In genomic region chr6:136822379-136823127, GRCh38 we compare ENCODE assay signal across 8 cellular contexts. TPM values are rescaled to one million over a fixed set of nuclear protein-coding genes. Genes with fewer than 3 reads are reported as not detected.
DNase-seq lines count a peak whose midpoint lies in the region; ATAC-seq and TF ChIP-seq lines count a peak whose summit lies in the region.

A gene with protein sequence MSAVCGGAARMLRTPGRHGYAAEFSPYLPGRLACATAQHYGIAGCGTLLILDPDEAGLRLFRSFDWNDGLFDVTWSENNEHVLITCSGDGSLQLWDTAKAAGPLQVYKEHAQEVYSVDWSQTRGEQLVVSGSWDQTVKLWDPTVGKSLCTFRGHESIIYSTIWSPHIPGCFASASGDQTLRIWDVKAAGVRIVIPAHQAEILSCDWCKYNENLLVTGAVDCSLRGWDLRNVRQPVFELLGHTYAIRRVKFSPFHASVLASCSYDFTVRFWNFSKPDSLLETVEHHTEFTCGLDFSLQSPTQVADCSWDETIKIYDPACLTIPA (plus strand): TSS chr6:136822592. CDS start chr6:136822666, 74 bp downstream.

- TF ChIP-seq CTCF in BE2C (IDR thresholded peaks at IDR 0.05; ENCODE audit: low read depth, low read length) (peak; percentile 67), choroid plexus epithelial cell (conservative IDR thresholded peaks at IDR 0.05; ENCODE audit: low read depth, low read length) (peak; percentile 81), kidney epithelial cell (IDR thresholded peaks at IDR 0.05; ENCODE audit: insufficient read depth, low read length, poor library complexity, severe bottlenecking) (peak; percentile 71)

- H3K36me3 ChIP-seq in BE2C (no peaks in the 10 kb centered on the region; the same call in none of the 2 replicates), kidney epithelial cell (ENCODE audit: control insufficient read depth, insufficient read depth, low read length) (no peaks in the 10 kb centered on the region)

- peak; percentile 94 for ATAC-seq in HG03378 (IDR thresholded peaks at IDR 0.05; ENCODE audit: unreplicated experiment)

- no peaks in the 10 kb centered on the region for H3K9me3 ChIP-seq in BE2C

- H3K4me3 ChIP-seq in BE2C (ENCODE audit: low read depth, low read length) = peak within 1 kb of the TSS; percentile 86
- H3K4me3 ChIP-seq in choroid plexus epithelial cell (ENCODE audit: low read depth, low read length) = peak within 1 kb of the TSS; percentile 82
- peak within 1 kb of the TSS; percentile 78 for H3K4me3 ChIP-seq in kidney epithelial cell (ENCODE audit: low read depth, low read length)

- no peaks in the 10 kb centered on the region for H3K27me3 ChIP-seq in BE2C
- no peaks in the 10 kb centered on the region for H3K27me3 ChIP-seq in kidney epithelial cell (ENCODE audit: control insufficient read depth, insufficient read depth, low read length)

- no peaks in the 10 kb centered on the region for H3K4me1 ChIP-seq in BE2C

- DNase-seq in BE2C (peak; percentile 90), NCI-H446 (lab: John Stamatoyannopoulos, UW) (peak; percentile 48 to 87), choroid plexus epithelial cell (ENCODE audit: low read depth) (peak; percentile 96), kidney epithelial cell (ENCODE audit: low read depth) (peak; percentile 65)
- peak; percentile 77 to 83 for DNase-seq in activated CD4-positive, alpha-beta T cell treated with anti-CD3 and anti-CD28 coated beads for 24 hours (ENCODE audit: low read depth in 2 of 2)
- DNase-seq in stimulated activated CD4-positive, alpha-beta T cell treated with anti-CD3 and anti-CD28 coated beads, Interleukin-15, amount 100 ng/mL, for 24 hours = peak; percentile 91

- peak; percentile 88 for TF ChIP-seq POLR2A in GM19099 (IDR thresholded peaks at IDR 0.05; ENCODE audit: extremely low read depth, insufficient read length, low read depth)

RNA-seq across cellular contexts. Expression of the gene that starts here (rescaled TPM):
- polyA plus RNA-seq in BE2C (2012; ENCODE audit: insufficient read depth, insufficient read length, low read depth) = 16.8 TPM
- 11.9 and 17.8 TPM in 2 replicates for total RNA-seq in kidney epithelial cell

Comparison
In these comparisons a context has a peak if more than half of its experiments do, and no peak if none do; other contexts are left out.
1. Peak in every context shown above with its lines: DNase-seq, ATAC-seq and H3K4me3 ChIP-seq.